In genomic region chr14:86654558-86655184, GRCh38 we compare ENCODE assay signal across 9 cellular contexts.
DNase-seq lines count a peak whose midpoint lies in the region; ATAC-seq and TF ChIP-seq lines count a peak whose summit lies in the region.
"Had no signal": no experiment of that assay in that cellular context is flagged by ENCODE, and none has a peak within 500 bp of the region (broad histone marks: within the 10 kb centered on the region; RNA-seq: fewer than 3 reads in every experiment).

No MANE protein-coding gene starts in this region.

- H3K27me3 Mint-ChIP-seq in activated CD4-positive, alpha-beta T cell treated with anti-CD3 and anti-CD28 coated beads for 36 hours, result no peaks in the 10 kb centered on the region
- H3K27me3 Mint-ChIP-seq: activated naive CD8-positive, alpha-beta T cell treated with anti-CD3 and anti-CD28 coated beads, Interleukin-2, amount 10 ng/mL, durations not matched to agents 7 days and 5 days had no signal

- TF ChIP-seq CTCF in VCaP (conservative IDR thresholded peaks at IDR 0.05), result peak; percentile 82

- no peak overlapping the region for H3K4me3 Mint-ChIP-seq in activated CD4-positive, alpha-beta T cell treated with anti-CD3 and anti-CD28 coated beads for 36 hours
- H3K4me3 Mint-ChIP-seq: activated naive CD8-positive, alpha-beta T cell treated with anti-CD3 and anti-CD28 coated beads, Interleukin-2, amount 10 ng/mL, durations not matched to agents 7 days and 5 days had no signal

- no peaks in the 10 kb centered on the region for H3K9me3 Mint-ChIP-seq in activated CD4-positive, alpha-beta T cell treated with anti-CD3 and anti-CD28 coated beads for 36 hours (ENCODE audit: low read depth)
- H3K9me3 Mint-ChIP-seq: activated naive CD8-positive, alpha-beta T cell treated with anti-CD3 and anti-CD28 coated beads, Interleukin-2, amount 10 ng/mL, durations not matched to agents 7 days and 5 days had no signal

- intact Hi-C loops in activated CD4-positive, alpha-beta T cell treated with anti-CD3 and anti-CD28 coated beads for 36 hours (cut with DNase I, micrococcal nuclease), result loop anchor here in 1 of 2 experiments (5.0 kb wide), 1 partner anchor 192 kb away; no protein-coding TSS in a partner anchor

- POLR2A ChIA-PET in activated CD4-positive, alpha-beta T cell treated with anti-CD3 and anti-CD28 coated beads for 36 hours (lab: Charles Lee), result no interaction called here

- H3K27ac Mint-ChIP-seq in activated CD4-positive, alpha-beta T cell treated with anti-CD3 and anti-CD28 coated beads for 36 hours, result no peak overlapping the region
- H3K27ac Mint-ChIP-seq: activated naive CD8-positive, alpha-beta T cell treated with anti-CD3 and anti-CD28 coated beads, Interleukin-2, amount 10 ng/mL, durations not matched to agents 7 days and 5 days had no signal

- H3K4me1 Mint-ChIP-seq in activated CD4-positive, alpha-beta T cell treated with anti-CD3 and anti-CD28 coated beads for 36 hours, result no peaks in the 10 kb centered on the region
- H3K4me1 Mint-ChIP-seq: activated naive CD8-positive, alpha-beta T cell treated with anti-CD3 and anti-CD28 coated beads, Interleukin-2, amount 10 ng/mL, durations not matched to agents 7 days and 5 days had no signal

- no peak for ATAC-seq in activated CD4-positive, alpha-beta T cell treated with anti-CD3 and anti-CD28 coated beads for 36 hours
- ATAC-seq in HG03460 (IDR thresholded peaks at IDR 0.05; ENCODE audit: unreplicated experiment), result no peak

- peak; percentile 69 for DNase-seq in activated CD4-positive, alpha-beta T cell treated with anti-CD3 and anti-CD28 coated beads for 36 hours
- no peak for DNase-seq in activated CD4-positive, alpha-beta T cell treated with anti-CD3 and anti-CD28 coated beads for 1 hour
- DNase-seq in NCI-H1048 (lab: John Stamatoyannopoulos, UW) (peak; percentile 14), globus pallidus (ENCODE audit: low spot score) (peak; percentile 5)
- peak; percentile 45 for DNase-seq in stimulated activated CD4-positive, alpha-beta T cell treated with anti-CD3 and anti-CD28 coated beads, Interleukin-15, amount 100 ng/mL, for 24 hours
- DNase-seq in central memory CD4-positive, alpha-beta T cell, result no peak
- DNase-seq: activated naive CD8-positive, alpha-beta T cell treated with anti-CD3 and anti-CD28 coated beads, Interleukin-2, amount 10 ng/mL, durations not matched to agents 7 days and 5 days had no signal

- CTCF ChIA-PET in activated CD4-positive, alpha-beta T cell treated with anti-CD3 and anti-CD28 coated beads for 36 hours (lab: Charles Lee), result interaction anchor here (0.6 to 2.2 kb wide), 5 partner anchors 9 to 35 kb away, joined by 3 to 7 read pairs (median 5); no protein-coding TSS in a partner anchor

- H3K27ac ChIP-seq in VCaP, result no peak overlapping the region

- H3K36me3 Mint-ChIP-seq in activated CD4-positive, alpha-beta T cell treated with anti-CD3 and anti-CD28 coated beads for 36 hours (ENCODE audit: low read depth), result no peaks in the 10 kb centered on the region
- H3K36me3 Mint-ChIP-seq: activated naive CD8-positive, alpha-beta T cell treated with anti-CD3 and anti-CD28 coated beads, Interleukin-2, amount 10 ng/mL, durations not matched to agents 7 days and 5 days had no signal

Comparison
In these comparisons a context has a peak if more than half of its experiments do, and no peak if none do; other contexts are left out.
1. DNase-seq: peak in activated CD4-positive, alpha-beta T cell treated with anti-CD3 and anti-CD28 coated beads for 36 hours (single experiment), NCI-H1048 (single experiment), globus pallidus (single experiment) and stimulated activated CD4-positive, alpha-beta T cell treated with anti-CD3 and anti-CD28 coated beads, Interleukin-15, amount 100 ng/mL, for 24 hours (single experiment); none in activated CD4-positive, alpha-beta T cell treated with anti-CD3 and anti-CD28 coated beads for 1 hour (single experiment) and central memory CD4-positive, alpha-beta T cell (single experiment).